8 cellular contexts compared by ENCODE assay signal in genomic region chr12:30694971-30695326, GRCh38. TPM values are rescaled to one million over a fixed set of nuclear protein-coding genes. Genes with fewer than 3 reads are reported as not detected.
DNase-seq lines count a peak whose midpoint lies in the region; ATAC-seq, FAIRE-seq and TF ChIP-seq lines count a peak whose summit lies in the region.

No MANE protein-coding gene starts in this region.

- no peaks in the 10 kb centered on the region for H3K9me1 ChIP-seq in endothelial cell of umbilical vein (replicated peaks; ENCODE audit: control insufficient read depth, extremely low read depth, insufficient read depth, low read length)

- BruUV-seq in endothelial cell of umbilical vein (replicated peaks; lab: Mats Ljungman, UMichigan): no TSS peak

- no peaks in the 10 kb centered on the region for H3K9me3 ChIP-seq in HUES48 (ENCODE audit: control insufficient read depth, insufficient read depth, low read length)
- no peaks in the 10 kb centered on the region for H3K9me3 ChIP-seq in endothelial cell of umbilical vein (replicated peaks; ENCODE audit: control insufficient read depth, insufficient read depth, low read length)
- no peaks in the 10 kb centered on the region for H3K9me3 ChIP-seq in upper lobe of right lung

- POLR2A ChIA-PET in endothelial cell of umbilical vein (lab: Charles Lee): interaction anchor here (1.8 kb wide), 1 partner anchor 60 kb away, joined by 5 read pairs; the partner anchor contains the start of gene CAPRIN2

- no peak for TF ChIP-seq POLR2A in endothelial cell of umbilical vein (IDR thresholded peaks at IDR 0.05; ENCODE audit: low read depth, low read length)

- CTCF ChIA-PET in endothelial cell of umbilical vein (lab: Charles Lee): interaction anchor here (1.1 to 2.4 kb wide), 8 partner anchors 9 to 101 kb away, joined by 3 to 10 read pairs (median 4); no protein-coding TSS in a partner anchor

- peaks cover 42% of the 10 kb centered on the region for H3K79me2 ChIP-seq in endothelial cell of umbilical vein (ENCODE audit: control insufficient read depth, insufficient read depth, low read length)

- dilution Hi-C loops in endothelial cell of umbilical vein (cut with MboI; ENCODE audit: extremely low pct_ligation_motif_present, low sequenced_read_pairs): no loop called here

- intact Hi-C loops in endothelial cell of umbilical vein (cut with micrococcal nuclease) (loop anchor here (1.0 kb wide), 3 partner anchors 59 to 112 kb away; partner anchors contain the start of gene CAPRIN2), upper lobe of right lung (cut with DNase I) (no loop called here)

- H3K9ac ChIP-seq in HUES48 (ENCODE audit: low read depth, low read length) (peak overlapping the region; percentile 57), endothelial cell of umbilical vein (replicated peaks; ENCODE audit: extremely low read depth, insufficient read depth, low read length) (peak overlapping the region; percentile 67)

- peak overlapping the region; percentile 87 for H2AFZ ChIP-seq in endothelial cell of umbilical vein (ENCODE audit: low read depth, low read length)

- H3K4me3 ChIP-seq in HUES48 (ENCODE audit: low read depth, low read length) (peak overlapping the region; percentile 91), endothelial cell of umbilical vein (replicated peaks in 1 of 3; ENCODE audit: insufficient read depth in 1 of 3, low read depth in 1 of 3, low read length in 3 of 3) (peak overlapping the region; percentile 52 to 96 (median 78)), upper lobe of right lung (peak overlapping the region; percentile 86)

- no peaks in the 10 kb centered on the region; the same call in 1 of the 2 replicates for H3K36me3 ChIP-seq in HUES48 (ENCODE audit: control insufficient read depth, insufficient read depth, low read length)
- peaks cover 0 to under 1% of the 10 kb centered on the region in 2 experiments for H3K36me3 ChIP-seq in endothelial cell of umbilical vein (ENCODE audit: control insufficient read depth in 2 of 2, extremely low read depth in 1 of 2, insufficient read depth in 2 of 2, low read length in 2 of 2)
- no peaks in the 10 kb centered on the region for H3K36me3 ChIP-seq in upper lobe of right lung

- H3K4me1 ChIP-seq in HUES48 (ENCODE audit: control insufficient read depth, insufficient read depth, low read length) (peaks cover 28% of the 10 kb centered on the region), endothelial cell of umbilical vein (ENCODE audit: control insufficient read depth, extremely low read depth, insufficient read depth, low read length) (peaks cover 20% of the 10 kb centered on the region), upper lobe of right lung (peaks cover 23% of the 10 kb centered on the region)

- DNase-seq in CD1c-positive myeloid dendritic cell (ENCODE audit: extremely low spot score) (peak; percentile 14), SW480 (ENCODE audit: low spot score) (peak; percentile 54), endothelial cell of umbilical vein (ENCODE audit: low read depth, low spot score) (peak; percentile 61), midbrain (lab: John Stamatoyannopoulos, UW) (peak; percentile 44), upper lobe of right lung (peak; percentile 78), NCI-H1694 treated with DMSO at 0.1 percent for 48 hours (lab: John Stamatoyannopoulos, UW) (no peak)

- ATAC-seq in GM18870 (IDR thresholded peaks at IDR 0.05; ENCODE audit: unreplicated experiment): peak; percentile 17
- peak; percentile 64 for ATAC-seq in upper lobe of right lung

- H3K27me3 ChIP-seq in HUES48 (ENCODE audit: control insufficient read depth, insufficient read depth, low read length) (no peaks in the 10 kb centered on the region), endothelial cell of umbilical vein (ENCODE audit: control insufficient read depth in 2 of 2, insufficient read depth in 2 of 2, low read length in 2 of 2) (no peaks in the 10 kb centered on the region), upper lobe of right lung (no peaks in the 10 kb centered on the region)

- H4K20me1 ChIP-seq in endothelial cell of umbilical vein (replicated peaks; ENCODE audit: control insufficient read depth, extremely low read depth, insufficient read depth, low read length): no peaks in the 10 kb centered on the region

- H3K27ac ChIP-seq in HUES48 (ENCODE audit: low read depth, low read length) (peak overlapping the region; percentile 63), endothelial cell of umbilical vein (ENCODE audit: insufficient read depth, low read depth, low read length) (no peak overlapping the region), upper lobe of right lung (peak overlapping the region; percentile 83)

- H3K4me2 ChIP-seq in endothelial cell of umbilical vein (ENCODE audit: insufficient read depth, low read length): peak overlapping the region; percentile 68

- no peak for TF ChIP-seq CTCF in endothelial cell of umbilical vein (IDR thresholded peaks at IDR 0.05; ENCODE audit: extremely low read depth in 1 of 2, insufficient read depth in 1 of 2, low read depth in 1 of 2, low read length in 2 of 2)
- TF ChIP-seq CTCF in upper lobe of right lung (IDR thresholded peaks at IDR 0.05): no peak

- no peak for FAIRE-seq in endothelial cell of umbilical vein (lab: Jason Lieb, UNC)

TF ChIP-seq in endothelial cell of umbilical vein, 7 proteins besides CTCF, POLR2A, EP300 and RAD21:
- TF ChIP-seq MYC (IDR thresholded peaks at IDR 0.05; ENCODE audit: low read depth, low read length) (no peak), FOS (IDR thresholded peaks at IDR 0.05; ENCODE audit: borderline replicate concordance, insufficient read depth, low read length) (no peak), GATA2 (IDR thresholded peaks at IDR 0.05; ENCODE audit: insufficient read depth, insufficient read length, low read depth, low read length) (no peak), POLR2AphosphoS5 (IDR thresholded peaks at IDR 0.05; ENCODE audit: insufficient read depth, low read depth, low read length) (no peak), MAX (IDR thresholded peaks at IDR 0.05; ENCODE audit: insufficient read depth, insufficient read length) (no peak), EZH2 (IDR thresholded peaks at IDR 0.05; ENCODE audit: borderline replicate concordance, low read depth, low read length, severe bottlenecking) (no peak), JUN (IDR thresholded peaks at IDR 0.05; ENCODE audit: borderline replicate concordance, insufficient read depth, insufficient read length, low read depth) (no peak)
TF ChIP-seq in endothelial cell of umbilical vein: peak in this region for 0.

RNA-seq across cellular contexts. Expression of gene IPO8, which starts 0.7 kb away (rescaled TPM):
- total RNA-seq in endothelial cell of umbilical vein (44.7 and 52.5 TPM in 2 replicates), upper lobe of right lung (48.3 TPM)
- 5.1 and 7.2 TPM in 2 replicates for polyA plus RNA-seq in endothelial cell of umbilical vein
- 8.5 and 8.8 TPM in 2 replicates for polyA plus RNA-seq in endothelial cell of umbilical vein (2011; cell fraction: cytosol; rRNA removed)
- 22.6 and 24.3 TPM in 2 replicates for polyA plus RNA-seq in endothelial cell of umbilical vein (2011; cell fraction: nucleus; rRNA removed)
- 26.9 and 33.4 TPM in 2 replicates for polyA plus RNA-seq in endothelial cell of umbilical vein (2012)
- polyA minus RNA-seq in endothelial cell of umbilical vein: 40.9 and 55.9 TPM in 2 replicates
- 20.1 TPM for polyA minus RNA-seq in endothelial cell of umbilical vein (2011; cell fraction: cytosol; rRNA and poly(A)+ RNA removed)
- polyA minus RNA-seq in endothelial cell of umbilical vein (2011; cell fraction: nucleus; rRNA and poly(A)+ RNA removed): 24.5 and 49.5 TPM in 2 replicates

RNA-seq across cellular contexts. Expression of gene CAPRIN2, which starts 59.8 kb away (rescaled TPM):
- total RNA-seq in endothelial cell of umbilical vein: 25.0 and 29.9 TPM in 2 replicates
- 11.3 and 13.5 TPM in 2 replicates for polyA plus RNA-seq in endothelial cell of umbilical vein
- polyA plus RNA-seq in endothelial cell of umbilical vein (2011; cell fraction: cytosol; rRNA removed): 8.0 and 9.2 TPM in 2 replicates
- polyA plus RNA-seq in endothelial cell of umbilical vein (2011; cell fraction: nucleus; rRNA removed): 95.4 and 104 TPM in 2 replicates
- polyA plus RNA-seq in endothelial cell of umbilical vein (2012): 24.2 and 25.2 TPM in 2 replicates
- polyA minus RNA-seq in endothelial cell of umbilical vein: 13.4 and 19.5 TPM in 2 replicates
- 7.1 TPM for polyA minus RNA-seq in endothelial cell of umbilical vein (2011; cell fraction: cytosol; rRNA and poly(A)+ RNA removed)
- polyA minus RNA-seq in endothelial cell of umbilical vein (2011; cell fraction: nucleus; rRNA and poly(A)+ RNA removed): 31.7 and 44.6 TPM in 2 replicates
- 17.2 TPM for total RNA-seq in upper lobe of right lung
